ENCODE assay signal across 8 cellular contexts in the genomic region with DNA sequence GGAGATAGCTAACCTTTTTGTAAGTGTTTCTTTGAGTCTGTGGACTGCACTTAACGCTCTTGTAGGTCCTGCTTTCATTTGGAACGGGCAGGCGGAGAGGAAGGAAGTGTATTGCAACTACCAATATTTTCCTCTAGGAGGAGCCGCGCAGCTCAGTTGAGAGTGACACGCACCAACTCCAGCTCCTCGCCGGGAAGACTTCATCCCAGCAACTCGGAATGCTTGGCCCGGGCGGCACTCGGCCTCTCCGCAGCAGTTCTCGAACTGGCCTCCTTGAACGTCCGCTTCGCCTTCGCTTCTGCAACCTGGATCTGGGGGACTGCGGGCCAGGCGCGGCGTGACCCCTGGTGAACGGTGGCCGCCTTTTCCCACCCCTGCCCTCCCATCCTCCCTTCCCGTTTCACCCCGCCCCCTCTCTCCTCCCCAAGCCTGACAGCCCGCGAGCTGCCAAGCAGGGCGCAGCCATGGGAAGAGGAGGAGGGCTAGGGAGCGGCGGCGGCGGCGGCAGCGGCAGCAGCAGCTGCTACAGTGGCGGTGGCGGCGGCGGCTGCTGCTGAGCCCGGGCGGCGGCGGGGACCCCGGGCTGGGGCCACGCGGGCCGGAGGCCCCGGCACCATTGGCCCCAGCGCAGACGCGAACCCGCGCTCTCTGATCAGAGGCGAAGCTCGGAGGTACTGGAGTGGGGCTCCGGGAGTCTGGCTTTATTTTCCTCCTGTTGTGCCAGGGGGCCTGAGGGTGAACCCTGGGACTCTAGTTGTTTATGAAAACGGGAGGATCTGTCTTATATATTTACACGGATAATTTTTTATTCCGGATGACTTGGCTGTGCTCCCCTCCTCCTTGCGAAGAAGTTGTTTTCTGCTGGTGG. TPM values are rescaled to one million over a fixed set of nuclear protein-coding genes. Genes with fewer than 3 reads are reported as not detected.
A peak's percentile ranks its signal among the peaks of the same experiment; 100 is the strongest.
DNase-seq lines count a peak whose midpoint lies in the region; ATAC-seq and TF ChIP-seq lines count a peak whose summit lies in the region.

Gene GHR (plus strand): TSS at position 155 of the 868 bp plus-strand sequence. CDS start 142,436 bp downstream, outside the sequence.

- H3K4me1 ChIP-seq in esophagus squamous epithelium (peaks cover 0 to 31% (median 12%) of the 10 kb centered on the region in 3 donors), tibial nerve (peaks cover 0 to 24% (median 2%) of the 10 kb centered on the region in 4 donors)

- peak; percentile 82 for ATAC-seq in HG02588 (IDR thresholded peaks at IDR 0.05; ENCODE audit: unreplicated experiment)

- peak; percentile 45 for TF ChIP-seq CTCF in WI38 (IDR thresholded peaks at IDR 0.05; ENCODE audit: low read depth, low read length)
- peak; percentile 56 to 84 (median 72) for TF ChIP-seq CTCF in esophagus squamous epithelium (IDR thresholded peaks at IDR 0.05)
- peak; percentile 51 to 84 (median 79) for TF ChIP-seq CTCF in tibial nerve (IDR thresholded peaks at IDR 0.05)

- H3K27ac ChIP-seq in esophagus squamous epithelium (peak within 1 kb of the TSS; percentile 78 to 91 (median 86)), tibial nerve (peak within 1 kb of the TSS; percentile 60 to 87 (median 72))

- intact Hi-C loops in esophagus squamous epithelium (cut with DNase I): no loop called here

- H3K27me3 ChIP-seq in esophagus squamous epithelium: peaks cover 0 to 5% (median 0%) of the 10 kb centered on the region in 4 donors
- no peaks in the 10 kb centered on the region for H3K27me3 ChIP-seq in tibial nerve

- H3K36me3 ChIP-seq in esophagus squamous epithelium: no peaks in the 10 kb centered on the region
- no peaks in the 10 kb centered on the region for H3K36me3 ChIP-seq in tibial nerve

- H3K9me3 ChIP-seq in esophagus squamous epithelium (no peaks in the 10 kb centered on the region), tibial nerve (no peaks in the 10 kb centered on the region)

- DNase-seq in activated T-cell treated with anti-CD3 and anti-CD28 coated beads, Interleukin-2, amount 50 U/mL, for 1 hour: peak; percentile 15
- DNase-seq in activated T-cell treated with anti-CD3 and anti-CD28 coated beads for 4 hours: no peak
- DNase-seq in NCI-H146 (lab: John Stamatoyannopoulos, UW): peak; percentile 72
- DNase-seq in esophagus squamous epithelium (lab: John Stamatoyannopoulos, UW): no peak
- DNase-seq in midbrain (lab: John Stamatoyannopoulos, UW): peak; percentile 86
- DNase-seq in tibial nerve (ENCODE audit: low spot score in 2 of 2): peak; percentile 63 to 79

- 0 to 3% methylated on average over 20 to 21 of the region's 60 CpGs for WGBS in esophagus squamous epithelium, 2 donors
- 1 to 2% methylated on average over 25 to 44 of the region's 60 CpGs for WGBS in tibial nerve, 2 donors

- TF ChIP-seq POLR2A in esophagus squamous epithelium (IDR thresholded peaks at IDR 0.05) (peak in 1 of 4 donors; percentile 18), tibial nerve (IDR thresholded peaks at IDR 0.05) (peak in 1 of 2 donors; percentile 20)

- peak in 1 of 2 donors; percentile 72 for TF ChIP-seq EP300 in tibial nerve (IDR thresholded peaks at IDR 0.05)

- H3K4me3 ChIP-seq in WI38 (ENCODE audit: low read depth, low read length): peak within 1 kb of the TSS; percentile 55
- H3K4me3 ChIP-seq in esophagus squamous epithelium: peak within 1 kb of the TSS; percentile 60 to 82 (median 73)
- peak within 1 kb of the TSS; percentile 55 to 80 (median 67) for H3K4me3 ChIP-seq in tibial nerve

RNA-seq across cellular contexts. Expression of gene GHR, which starts in this region (rescaled TPM):
- total RNA-seq in esophagus squamous epithelium (1 to 10 TPM; 2.0 to 6.0 (median 3.8) TPM), tibial nerve (10 to 100 TPM; 30.2 to 39.6 (median 39.2) TPM)

Comparison
In these comparisons a context has a peak if more than half of its experiments do, and no peak if none do; other contexts are left out.
1. RNA of gene GHR (total RNA-seq): 30.2 to 39.6 TPM in tibial nerve; 2.0 to 6.0 TPM in esophagus squamous epithelium; every median in the first group is over 4 times any median in the second.
2. DNase-seq: peak in activated T-cell treated with anti-CD3 and anti-CD28 coated beads, Interleukin-2, amount 50 U/mL, for 1 hour (single experiment), NCI-H146 (single experiment), midbrain (single experiment) and tibial nerve (2 of 2); none in activated T-cell treated with anti-CD3 and anti-CD28 coated beads for 4 hours (single experiment) and esophagus squamous epithelium (single experiment).
3. Peak in every context shown above with its lines, with median percentiles within 50 percentile points of each other: H3K4me3 ChIP-seq and CTCF ChIP-seq.